Comparison of ENCODE assay signal across 8 cellular contexts in the genomic region with DNA sequence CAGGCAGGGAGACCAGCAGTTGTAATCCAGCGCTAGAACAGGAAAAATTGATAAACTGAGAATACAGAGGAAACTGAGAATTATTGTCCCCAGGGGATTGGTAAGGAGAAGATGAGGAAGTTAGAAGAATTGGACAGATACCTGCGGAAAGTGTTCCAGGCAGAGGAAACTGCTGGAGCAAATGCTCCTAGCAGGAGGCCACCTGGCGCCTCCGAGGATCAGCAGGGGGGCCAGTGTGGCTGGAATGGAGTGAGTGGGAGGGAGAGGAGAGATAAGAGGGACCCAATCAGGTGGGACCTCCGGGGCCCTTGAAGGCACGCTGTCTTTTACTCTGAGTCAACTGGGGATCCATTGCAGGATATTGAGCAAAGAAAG. TPM values are rescaled to one million over a fixed set of nuclear protein-coding genes. Genes with fewer than 3 reads are reported as not detected.
A peak's percentile ranks its signal among the peaks of the same experiment; 100 is the strongest.
DNase-seq lines count a peak whose midpoint lies in the region; ATAC-seq lines count a peak whose summit lies in the region.

No MANE protein-coding gene starts in this region.

- H3K36me3 ChIP-seq in MG63: peaks cover 18% of the 10 kb centered on the region
- peaks cover 0 to 9% (median 0%) of the 10 kb centered on the region in 3 experiments for H3K36me3 ChIP-seq in naive thymus-derived CD4-positive, alpha-beta T cell (ENCODE audit: control insufficient read depth in 2 of 3, insufficient read depth in 3 of 3, low read length in 3 of 3)

- H3K4me3 Mint-ChIP-seq in naive thymus-derived CD4-positive, alpha-beta T cell: peak overlapping the region; percentile 94 to 99 (median 96)

- H3K4me1 ChIP-seq in naive thymus-derived CD4-positive, alpha-beta T cell (ENCODE audit: control insufficient read depth in 2 of 2, insufficient read depth in 2 of 2, low read length in 2 of 2): peaks cover 30 to 38% of the 10 kb centered on the region in 2 donors

- intact Hi-C loops in naive thymus-derived CD4-positive, alpha-beta T cell (cut with micrococcal nuclease): loop anchor here (1.0 to 5.0 kb wide), 5 partner anchors 8 to 599 kb away; a partner anchor contains a TSS

- H3K27ac ChIP-seq in cingulate gyrus (ENCODE audit: low read depth, low read length): peak overlapping the region; percentile 87
- H3K27ac ChIP-seq in naive thymus-derived CD4-positive, alpha-beta T cell (ENCODE audit: low read depth, low read length): peak overlapping the region; percentile 92

- POLR2A ChIA-PET in naive thymus-derived CD4-positive, alpha-beta T cell (lab: Charles Lee): interaction anchor here (1.1 to 33.3 kb wide), 2 partner anchors 12 to 23 kb away, joined by 4 to 760 read pairs; no protein-coding TSS in a partner anchor

- no peaks in the 10 kb centered on the region for H3K27me3 Mint-ChIP-seq in naive thymus-derived CD4-positive, alpha-beta T cell

- H3K4me3 ChIP-seq in MG63: peak overlapping the region; percentile 84
- peak overlapping the region; percentile 85 for H3K4me3 ChIP-seq in naive thymus-derived CD4-positive, alpha-beta T cell (ENCODE audit: low read length)

- peaks cover 0 to 29% (median 10%) of the 10 kb centered on the region in 5 donors for H3K36me3 Mint-ChIP-seq in naive thymus-derived CD4-positive, alpha-beta T cell

- DNase-seq in DMS 273 treated with DMSO at 0.1 percent for 48 hours (lab: John Stamatoyannopoulos, UW): peak; percentile 27
- no peak for DNase-seq in MG63
- no peak for DNase-seq in naive thymus-derived CD4-positive, alpha-beta T cell
- DNase-seq in NOMO-1 treated with DMSO at 0.1 percent for 48 hours (lab: John Stamatoyannopoulos, UW; ENCODE audit: unreplicated experiment): no peak
- no peak for DNase-seq in cortex of kidney (lab: John Stamatoyannopoulos, UW)
- no peak for DNase-seq in germinal center (ENCODE audit: low spot score)

- CTCF ChIA-PET in naive thymus-derived CD4-positive, alpha-beta T cell (lab: Charles Lee): interaction anchor here (1.5 to 5.6 kb wide), 5 partner anchors 10 to 40 kb away, joined by 4 to 50 read pairs (median 6); no protein-coding TSS in a partner anchor

- H3K9me3 ChIP-seq in MG63: no peaks in the 10 kb centered on the region
- H3K9me3 ChIP-seq in naive thymus-derived CD4-positive, alpha-beta T cell (ENCODE audit: control insufficient read depth in 2 of 3, low read length in 3 of 3): no peaks in the 10 kb centered on the region

- ATAC-seq in naive thymus-derived CD4-positive, alpha-beta T cell: no peak
- no peak for ATAC-seq in HG03571 (IDR thresholded peaks at IDR 0.05; ENCODE audit: unreplicated experiment)

- H3K27ac Mint-ChIP-seq in naive thymus-derived CD4-positive, alpha-beta T cell: peak overlapping the region; percentile 90 to 99 (median 96)

- H3K9me3 Mint-ChIP-seq in naive thymus-derived CD4-positive, alpha-beta T cell: no peaks in the 10 kb centered on the region

- peaks cover 33 to 63% (median 52%) of the 10 kb centered on the region in 7 donors for H3K4me1 Mint-ChIP-seq in naive thymus-derived CD4-positive, alpha-beta T cell

- no peaks in the 10 kb centered on the region for H3K27me3 ChIP-seq in MG63
- no peaks in the 10 kb centered on the region for H3K27me3 ChIP-seq in naive thymus-derived CD4-positive, alpha-beta T cell (ENCODE audit: control insufficient read depth in 2 of 2, insufficient read depth in 2 of 2, low read length in 2 of 2)

RNA-seq across cellular contexts. Expression of a gene that starts 0.7 kb away (rescaled TPM):
- 222 and 331 TPM in 2 replicates for total RNA-seq in MG63 (2014; rRNA removed; shearing (Covaris generic); ENCODE audit: low replicate concordance)
- 100 to 1,000 TPM; 212 to 512 (median 272) TPM for total RNA-seq in naive thymus-derived CD4-positive, alpha-beta T cell
- polyA plus RNA-seq in naive thymus-derived CD4-positive, alpha-beta T cell: 100 to 1,000 TPM; 272 to 295 TPM
